Comparison of ENCODE assay signal across 1 cellular context in genomic region chr6:111572216-111572706, GRCh38.
TF ChIP-seq lines count a peak whose summit lies in the region.

No MANE protein-coding gene starts in this region.

TF ChIP-seq in HepG2, 621 proteins besides CTCF, POLR2A, EP300 and RAD21 (continues in another document):
- TF ChIP-seq, protein P1, sequence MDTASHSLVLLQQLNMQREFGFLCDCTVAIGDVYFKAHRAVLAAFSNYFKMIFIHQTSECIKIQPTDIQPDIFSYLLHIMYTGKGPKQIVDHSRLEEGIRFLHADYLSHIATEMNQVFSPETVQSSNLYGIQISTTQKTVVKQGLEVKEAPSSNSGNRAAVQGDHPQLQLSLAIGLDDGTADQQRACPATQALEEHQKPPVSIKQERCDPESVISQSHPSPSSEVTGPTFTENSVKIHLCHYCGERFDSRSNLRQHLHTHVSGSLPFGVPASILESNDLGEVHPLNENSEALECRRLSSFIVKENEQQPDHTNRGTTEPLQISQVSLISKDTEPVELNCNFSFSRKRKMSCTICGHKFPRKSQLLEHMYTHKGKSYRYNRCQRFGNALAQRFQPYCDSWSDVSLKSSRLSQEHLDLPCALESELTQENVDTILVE (CRISPR knock-in tag; IDR thresholded peaks at IDR 0.05), result no peak
- TF ChIP-seq XRCC5 (optimal IDR thresholded peaks at IDR 0.05; ENCODE audit: low read length) (peak; percentile 83), RXRA (CRISPR knock-in tag; IDR thresholded peaks at IDR 0.05) (peak; percentile 81), ZNF775 (CRISPR knock-in tag; IDR thresholded peaks at IDR 0.05; ENCODE audit: borderline replicate concordance) (no peak), ZNF558 (CRISPR knock-in tag; IDR thresholded peaks at IDR 0.05; ENCODE audit: borderline replicate concordance) (no peak), ZNF430 (CRISPR knock-in tag; IDR thresholded peaks at IDR 0.05) (no peak), DDIT3 (CRISPR knock-in tag; IDR thresholded peaks at IDR 0.05) (no peak), SMAD3 (CRISPR knock-in tag; IDR thresholded peaks at IDR 0.05) (peak; percentile 70; the same call in 1 of the 2 replicates), NFIB (CRISPR knock-in tag; IDR thresholded peaks at IDR 0.05; ENCODE audit: borderline replicate concordance) (no peak), KMT2A (CRISPR knock-in tag; IDR thresholded peaks at IDR 0.05) (no peak; the same call in 1 of the 2 replicates), ZUFSP (CRISPR knock-in tag; IDR thresholded peaks at IDR 0.05; ENCODE audit: borderline replicate concordance) (no peak), ZNF160 (CRISPR knock-in tag; IDR thresholded peaks at IDR 0.05) (no peak), DNMT1 (CRISPR knock-in tag; IDR thresholded peaks at IDR 0.05) (no peak), ZBTB39 (CRISPR knock-in tag; IDR thresholded peaks at IDR 0.05) (no peak), MIER2 (CRISPR knock-in tag; IDR thresholded peaks at IDR 0.05) (0 out of 2 replicates have a peak, but pooled peaks have one; percentile 32), HHEX (CRISPR knock-in tag; IDR thresholded peaks at IDR 0.05) (0 out of 2 replicates have a peak, but pooled peaks have one; percentile 19), ZBTB21 (CRISPR knock-in tag; IDR thresholded peaks at IDR 0.05) (peak; percentile 73; the same call in 1 of the 2 replicates), MTF2 (CRISPR knock-in tag; IDR thresholded peaks at IDR 0.05; ENCODE audit: borderline replicate concordance) (no peak), KDM2A (CRISPR knock-in tag; IDR thresholded peaks at IDR 0.05; ENCODE audit: borderline replicate concordance, low read depth) (0 out of 2 replicates have a peak, but pooled peaks have one; percentile 31), NR2F6 (IDR thresholded peaks at IDR 0.05) (peak; percentile 54), NR2F6 (CRISPR knock-in tag; IDR thresholded peaks at IDR 0.05) (peak; percentile 58; the same call in 1 of the 2 replicates), POLR2AphosphoS2 (IDR thresholded peaks at IDR 0.05; ENCODE audit: low read depth, low read length) (no peak), CBX5 (CRISPR knock-in tag; IDR thresholded peaks at IDR 0.05; ENCODE audit: borderline replicate concordance) (peak; percentile 38; the same call in 1 of the 2 replicates), KDM5A (IDR thresholded peaks at IDR 0.05; ENCODE audit: borderline replicate concordance, low read length) (no peak), MYNN (CRISPR knock-in tag; IDR thresholded peaks at IDR 0.05; ENCODE audit: low read depth) (no peak), ZNF720 (CRISPR knock-in tag; IDR thresholded peaks at IDR 0.05) (no peak), MED13 (CRISPR knock-in tag; IDR thresholded peaks at IDR 0.05) (no peak), ATF1 (CRISPR knock-in tag; IDR thresholded peaks at IDR 0.05) (no peak), ZNF670 (CRISPR knock-in tag; IDR thresholded peaks at IDR 0.05; ENCODE audit: borderline replicate concordance) (0 out of 2 replicates have a peak, but pooled peaks have one; percentile 46), EZH2 (conservative IDR thresholded peaks at IDR 0.05; ENCODE audit: low read depth, low read length) (no peak), ZNF432 (CRISPR knock-in tag; IDR thresholded peaks at IDR 0.05; ENCODE audit: borderline replicate concordance) (no peak), ZNF451 (CRISPR knock-in tag; IDR thresholded peaks at IDR 0.05) (no peak), ZNF282 (IDR thresholded peaks at IDR 0.05; ENCODE audit: partially characterized antibody) (no peak), ZNF674 (CRISPR knock-in tag; IDR thresholded peaks at IDR 0.05; ENCODE audit: low read depth) (no peak), NBN (conservative IDR thresholded peaks at IDR 0.05) (no peak), ZNF547 (CRISPR knock-in tag; IDR thresholded peaks at IDR 0.05) (no peak), ZNF546 (CRISPR knock-in tag; conservative IDR thresholded peaks at IDR 0.05) (no peak), ZBTB26 (CRISPR knock-in tag; IDR thresholded peaks at IDR 0.05; ENCODE audit: borderline replicate concordance) (no peak; the same call in 1 of the 2 replicates), HDAC1 (CRISPR knock-in tag; IDR thresholded peaks at IDR 0.05) (peak; percentile 80), SMAD9 (CRISPR knock-in tag; IDR thresholded peaks at IDR 0.05) (no peak), ZNF737 (CRISPR knock-in tag; IDR thresholded peaks at IDR 0.05; ENCODE audit: borderline replicate concordance) (no peak), MXD4 (CRISPR knock-in tag; IDR thresholded peaks at IDR 0.05) (no peak; the same call in 1 of the 2 replicates), SCMH1 (CRISPR knock-in tag; IDR thresholded peaks at IDR 0.05; ENCODE audit: borderline replicate concordance) (no peak), SP2 (CRISPR knock-in tag; IDR thresholded peaks at IDR 0.05) (no peak), SRSF4 (IDR thresholded peaks at IDR 0.05; ENCODE audit: low read depth, low read length, poor library complexity, severe bottlenecking) (no peak), ZNF121 (CRISPR knock-in tag; IDR thresholded peaks at IDR 0.05) (no peak), JDP2 (CRISPR knock-in tag; IDR thresholded peaks at IDR 0.05; ENCODE audit: borderline replicate concordance) (no peak), ZNF614 (CRISPR knock-in tag; IDR thresholded peaks at IDR 0.05; ENCODE audit: borderline replicate concordance) (peak; percentile 59; the same call in 1 of the 2 replicates), TOE1 (CRISPR knock-in tag; IDR thresholded peaks at IDR 0.05) (no peak), ZNF136 (CRISPR knock-in tag; IDR thresholded peaks at IDR 0.05; ENCODE audit: low read depth) (no peak), NR2F2 (IDR thresholded peaks at IDR 0.05; ENCODE audit: borderline replicate concordance, low read depth) (peak; percentile 52; the same call in 1 of the 2 replicates), ZNF891 (CRISPR knock-in tag; IDR thresholded peaks at IDR 0.05) (no peak)
- TF ChIP-seq, protein P2, sequence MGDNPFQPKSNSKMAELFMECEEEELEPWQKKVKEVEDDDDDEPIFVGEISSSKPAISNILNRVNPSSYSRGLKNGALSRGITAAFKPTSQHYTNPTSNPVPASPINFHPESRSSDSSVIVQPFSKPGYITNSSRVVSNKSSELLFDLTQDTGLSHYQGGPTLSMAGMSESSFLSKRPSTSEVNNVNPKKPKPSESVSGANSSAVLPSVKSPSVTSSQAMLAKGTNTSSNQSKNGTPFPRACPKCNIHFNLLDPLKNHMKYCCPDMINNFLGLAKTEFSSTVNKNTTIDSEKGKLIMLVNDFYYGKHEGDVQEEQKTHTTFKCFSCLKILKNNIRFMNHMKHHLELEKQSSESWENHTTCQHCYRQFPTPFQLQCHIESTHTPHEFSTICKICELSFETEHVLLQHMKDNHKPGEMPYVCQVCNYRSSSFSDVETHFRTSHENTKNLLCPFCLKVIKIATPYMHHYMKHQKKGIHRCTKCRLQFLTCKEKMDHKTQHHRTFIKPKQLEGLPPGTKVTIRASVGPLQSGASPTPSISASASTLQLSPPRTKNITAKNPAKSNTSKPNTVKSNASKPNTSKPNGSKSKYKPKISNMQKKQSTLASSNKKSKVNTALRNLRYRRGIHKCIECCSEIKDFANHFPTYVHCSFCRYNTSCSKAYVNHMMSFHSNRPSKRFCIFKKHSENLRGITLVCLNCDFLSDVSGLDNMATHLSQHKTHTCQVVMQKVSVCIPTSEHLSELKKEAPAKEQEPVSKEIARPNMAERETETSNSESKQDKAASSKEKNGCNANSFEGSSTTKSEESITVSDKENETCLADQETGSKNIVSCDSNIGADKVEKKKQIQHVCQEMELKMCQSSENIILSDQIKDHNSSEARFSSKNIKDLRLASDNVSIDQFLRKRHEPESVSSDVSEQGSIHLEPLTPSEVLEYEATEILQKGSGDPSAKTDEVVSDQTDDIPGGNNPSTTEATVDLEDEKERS (CRISPR knock-in tag; IDR thresholded peaks at IDR 0.05), result no peak
- TF ChIP-seq, protein P3, sequence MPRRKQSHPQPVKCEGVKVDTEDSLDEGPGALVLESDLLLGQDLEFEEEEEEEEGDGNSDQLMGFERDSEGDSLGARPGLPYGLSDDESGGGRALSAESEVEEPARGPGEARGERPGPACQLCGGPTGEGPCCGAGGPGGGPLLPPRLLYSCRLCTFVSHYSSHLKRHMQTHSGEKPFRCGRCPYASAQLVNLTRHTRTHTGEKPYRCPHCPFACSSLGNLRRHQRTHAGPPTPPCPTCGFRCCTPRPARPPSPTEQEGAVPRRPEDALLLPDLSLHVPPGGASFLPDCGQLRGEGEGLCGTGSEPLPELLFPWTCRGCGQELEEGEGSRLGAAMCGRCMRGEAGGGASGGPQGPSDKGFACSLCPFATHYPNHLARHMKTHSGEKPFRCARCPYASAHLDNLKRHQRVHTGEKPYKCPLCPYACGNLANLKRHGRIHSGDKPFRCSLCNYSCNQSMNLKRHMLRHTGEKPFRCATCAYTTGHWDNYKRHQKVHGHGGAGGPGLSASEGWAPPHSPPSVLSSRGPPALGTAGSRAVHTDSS (CRISPR knock-in tag; conservative IDR thresholded peaks at IDR 0.05), result no peak
- TF ChIP-seq, protein P4, sequence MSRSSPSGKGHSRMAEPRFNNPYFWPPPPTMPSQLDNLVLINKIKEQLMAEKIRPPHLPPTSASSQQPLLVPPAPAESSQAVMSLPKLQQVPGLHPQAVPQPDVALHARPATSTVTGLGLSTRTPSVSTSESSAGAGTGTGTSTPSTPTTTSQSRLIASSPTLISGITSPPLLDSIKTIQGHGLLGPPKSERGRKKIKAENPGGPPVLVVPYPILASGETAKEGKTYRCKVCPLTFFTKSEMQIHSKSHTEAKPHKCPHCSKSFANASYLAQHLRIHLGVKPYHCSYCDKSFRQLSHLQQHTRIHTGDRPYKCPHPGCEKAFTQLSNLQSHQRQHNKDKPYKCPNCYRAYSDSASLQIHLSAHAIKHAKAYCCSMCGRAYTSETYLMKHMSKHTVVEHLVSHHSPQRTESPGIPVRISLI (CRISPR knock-in tag; IDR thresholded peaks at IDR 0.05; ENCODE audit: borderline replicate concordance), result 0 out of 2 replicates have a peak, but pooled peaks have one; percentile 26
- TF ChIP-seq, protein P5, sequence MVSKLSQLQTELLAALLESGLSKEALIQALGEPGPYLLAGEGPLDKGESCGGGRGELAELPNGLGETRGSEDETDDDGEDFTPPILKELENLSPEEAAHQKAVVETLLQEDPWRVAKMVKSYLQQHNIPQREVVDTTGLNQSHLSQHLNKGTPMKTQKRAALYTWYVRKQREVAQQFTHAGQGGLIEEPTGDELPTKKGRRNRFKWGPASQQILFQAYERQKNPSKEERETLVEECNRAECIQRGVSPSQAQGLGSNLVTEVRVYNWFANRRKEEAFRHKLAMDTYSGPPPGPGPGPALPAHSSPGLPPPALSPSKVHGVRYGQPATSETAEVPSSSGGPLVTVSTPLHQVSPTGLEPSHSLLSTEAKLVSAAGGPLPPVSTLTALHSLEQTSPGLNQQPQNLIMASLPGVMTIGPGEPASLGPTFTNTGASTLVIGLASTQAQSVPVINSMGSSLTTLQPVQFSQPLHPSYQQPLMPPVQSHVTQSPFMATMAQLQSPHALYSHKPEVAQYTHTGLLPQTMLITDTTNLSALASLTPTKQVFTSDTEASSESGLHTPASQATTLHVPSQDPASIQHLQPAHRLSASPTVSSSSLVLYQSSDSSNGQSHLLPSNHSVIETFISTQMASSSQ (IDR thresholded peaks at IDR 0.05; ENCODE audit: low read depth), result no peak
- TF ChIP-seq, protein P5 (CRISPR knock-in tag; IDR thresholded peaks at IDR 0.05; ENCODE audit: borderline replicate concordance), result 0 out of 2 replicates have a peak, but pooled peaks have one; percentile 44
